In genomic region chr6:138824482-138825134, GRCh38 we compare ENCODE assay signal across 1 cellular context.
TF ChIP-seq lines count a peak whose summit lies in the region.

No MANE protein-coding gene starts in this region.

TF ChIP-seq in HCT116, 20 proteins besides CTCF, POLR2A, EP300 and RAD21:
- TF ChIP-seq ELF1 (IDR thresholded peaks at IDR 0.05; ENCODE audit: borderline replicate concordance, low read depth): no peak
- no peak for TF ChIP-seq POLR2AphosphoS5 (IDR thresholded peaks at IDR 0.05; ENCODE audit: low read depth, low read length)
- no peak for TF ChIP-seq CEBPB (IDR thresholded peaks at IDR 0.05; ENCODE audit: low read depth)
- TF ChIP-seq SRF (IDR thresholded peaks at IDR 0.05; ENCODE audit: low read depth): no peak
- no peak for TF ChIP-seq SP1 (IDR thresholded peaks at IDR 0.05; ENCODE audit: low read depth)
- TF ChIP-seq EZH2 (IDR thresholded peaks at IDR 0.05): no peak
- TF ChIP-seq EZH2phosphoT487 (IDR thresholded peaks at IDR 0.05; ENCODE audit: borderline replicate concordance): no peak
- TF ChIP-seq ZFX (IDR thresholded peaks at IDR 0.05): no peak
- TF ChIP-seq, protein P1, sequence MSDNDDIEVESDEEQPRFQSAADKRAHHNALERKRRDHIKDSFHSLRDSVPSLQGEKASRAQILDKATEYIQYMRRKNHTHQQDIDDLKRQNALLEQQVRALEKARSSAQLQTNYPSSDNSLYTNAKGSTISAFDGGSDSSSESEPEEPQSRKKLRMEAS (IDR thresholded peaks at IDR 0.05): no peak
- no peak for TF ChIP-seq JUND (IDR thresholded peaks at IDR 0.05)
